ENCODE assay signal across 9 cellular contexts in the genomic region with DNA sequence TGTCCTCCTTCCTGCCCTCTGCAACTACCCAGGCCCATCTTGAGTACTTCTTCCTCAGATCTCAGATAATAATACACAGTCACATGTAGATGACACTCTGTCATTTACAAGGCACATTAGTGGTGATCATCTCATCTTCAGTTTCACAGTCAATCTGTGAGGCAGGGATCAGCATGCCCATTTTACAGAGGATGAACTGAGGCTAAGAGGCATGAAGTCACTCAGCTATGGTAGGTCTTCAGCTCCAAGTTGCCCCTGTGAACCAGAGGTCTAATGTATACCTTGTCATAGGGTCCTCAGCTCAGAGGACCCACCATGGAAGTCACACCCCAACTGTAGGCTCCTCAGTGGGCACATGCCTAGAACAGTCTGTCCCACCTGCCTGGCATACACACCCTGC. TPM values are rescaled to one million over a fixed set of nuclear protein-coding genes. Genes with fewer than 3 reads are reported as not detected.
"Had no signal": no experiment of that assay in that cellular context is flagged by ENCODE, and none has a peak within 500 bp of the region (broad histone marks: within the 10 kb centered on the region; RNA-seq: fewer than 3 reads in every experiment).

No MANE protein-coding gene starts in this region.

- H3K36me3 ChIP-seq: HAP-1 had no signal

- DNase-seq: GM23248, GOT3, H7, HFFc6, IMR-90, KBM-7 had no signal

- H2AFZ ChIP-seq: GM23248 had no signal

- H3K27ac Mint-ChIP-seq: HFFc6 had no signal

- H3K9ac ChIP-seq: GM23248 had no signal

- ATAC-seq: HCT116 had no signal

- H3K27ac ChIP-seq: GM23248, HL-60 had no signal

- H3K9me3 ChIP-seq: HAP-1 had no signal

- H3K4me3 ChIP-seq: GM23248, HAP-1 had no signal

- H3K4me3 Mint-ChIP-seq: HFFc6 had no signal

- H3K9me3 Mint-ChIP-seq: HFFc6 had no signal

RNA-seq across cellular contexts. Expression of a gene that starts 4.2 kb away (rescaled TPM):
- total RNA-seq: H7 had no signal
